Comparison of ENCODE assay signal across 26 cellular contexts in genomic region chr2:179555681-179556283, GRCh38.
"Had no signal": no experiment of that assay in that cellular context is flagged by ENCODE, and none has a peak within 500 bp of the region (broad histone marks: within the 10 kb centered on the region; RNA-seq: fewer than 3 reads in every experiment).

No MANE protein-coding gene starts in this region.

- DNase-seq: activated B cell treated with CpG ODN at 0.5 μM for 24 hours; activated CD4-positive, alpha-beta T cell treated with anti-CD3 and anti-CD28 coated beads, Interleukin-2, amount 50 U/mL, for 1 hour; activated CD8-positive, alpha-beta T cell treated with anti-CD3 and anti-CD28 coated beads for 36 hours; activated naive CD4-positive, alpha-beta T cell; activated T-cell treated with anti-CD3 and anti-CD28 coated beads, Interleukin-2, amount 50 U/mL, for 48 hours; colonic mucosa; effector CD8-positive, alpha-beta T cell; esophagus squamous epithelium; left ventricle myocardium superior; mammary epithelial cell; naive thymus-derived CD4-positive, alpha-beta T cell; pancreas; stimulated activated CD4-positive, alpha-beta T cell treated with anti-CD3 and anti-CD28 coated beads, Interleukin-12 subunit alpha, Interleukin-12 subunit beta, amount 100 ng/mL, for 4 hours; stimulated activated CD4-positive, alpha-beta T cell treated with anti-CD3 and anti-CD28 coated beads, Interleukin-4, amount 100 ng/mL, for 1 hour; stimulated activated naive CD8-positive, alpha-beta T cell treated with anti-CD3 and anti-CD28 coated beads, Interleukin-15, Interleukin-2, amounts not matched to agents 100 U/mL and 50 U/mL, for 24 hours; T-helper 2 cell; uterus had no signal

- H3K9me3 Mint-ChIP-seq: activated B cell treated with CpG ODN at 0.5 μM for 24 hours; activated CD8-positive, alpha-beta T cell treated with anti-CD3 and anti-CD28 coated beads for 36 hours; activated naive CD4-positive, alpha-beta T cell treated with anti-CD3 and anti-CD28 coated beads, Interleukin-2, amount 50 U/mL, for 72 hours; activated T-helper 2 cell treated with anti-CD3 and anti-CD28 coated beads, Interferon-gamma antibody, Interleukin-2, Interleukin-4, amounts not matched to agents 10 μg/mL and 5 μg/mL and 100 μg/mL, durations not matched to agents 14 hours and 24 hours and 36 hours; central memory CD8-positive, alpha-beta T cell; mesothelial cell of epicardium had no signal

- H3K27ac Mint-ChIP-seq: activated B cell treated with CpG ODN at 0.5 μM for 24 hours; activated CD8-positive, alpha-beta T cell treated with anti-CD3 and anti-CD28 coated beads for 36 hours; activated naive CD4-positive, alpha-beta T cell treated with anti-CD3 and anti-CD28 coated beads, Interleukin-2, amount 50 U/mL, for 72 hours; activated T-helper 2 cell treated with anti-CD3 and anti-CD28 coated beads, Interferon-gamma antibody, Interleukin-2, Interleukin-4, amounts not matched to agents 10 μg/mL and 5 μg/mL and 100 μg/mL, durations not matched to agents 14 hours and 24 hours and 36 hours; mesothelial cell of epicardium; naive thymus-derived CD4-positive, alpha-beta T cell had no signal

- H3K27me3 Mint-ChIP-seq: activated CD8-positive, alpha-beta T cell treated with anti-CD3 and anti-CD28 coated beads for 36 hours; central memory CD8-positive, alpha-beta T cell had no signal

- H3K27me3 ChIP-seq: colonic mucosa, esophagus squamous epithelium, gastroesophageal sphincter, hepatocyte, pancreas, right atrium auricular region, uterus had no signal

- H3K27ac ChIP-seq: colonic mucosa, epithelial cell of prostate, esophagus squamous epithelium, gastroesophageal sphincter, hepatocyte, pancreas, thoracic aorta, uterus had no signal

- H3K4me3 ChIP-seq: colonic mucosa, esophagus squamous epithelium, gastroesophageal sphincter, hepatocyte, pancreas, right atrium auricular region, thoracic aorta, uterus had no signal

- H3K4me1 Mint-ChIP-seq: activated B cell treated with CpG ODN at 0.5 μM for 24 hours; central memory CD8-positive, alpha-beta T cell; mesothelial cell of epicardium; naive thymus-derived CD4-positive, alpha-beta T cell had no signal

- H3K9me3 ChIP-seq: colonic mucosa, esophagus squamous epithelium, gastroesophageal sphincter, pancreas, right atrium auricular region, thoracic aorta, uterus had no signal

- H3K4me1 ChIP-seq: colonic mucosa, esophagus squamous epithelium, gastroesophageal sphincter, uterus had no signal

- H3K36me3 Mint-ChIP-seq: activated naive CD4-positive, alpha-beta T cell treated with anti-CD3 and anti-CD28 coated beads, Interleukin-2, amount 50 U/mL, for 72 hours; mesothelial cell of epicardium; naive thymus-derived CD4-positive, alpha-beta T cell had no signal

- ATAC-seq: activated CD8-positive, alpha-beta T cell treated with anti-CD3 and anti-CD28 coated beads for 36 hours; activated naive CD4-positive, alpha-beta T cell treated with anti-CD3 and anti-CD28 coated beads, Interleukin-2, amount 50 U/mL, for 72 hours; gastroesophageal sphincter; left ventricle myocardium superior; naive thymus-derived CD4-positive, alpha-beta T cell; pancreas; stimulated activated naive CD8-positive, alpha-beta T cell treated with anti-CD3 and anti-CD28 coated beads, Interleukin-15, Interleukin-2, amounts not matched to agents 100 U/mL and 50 U/mL, for 24 hours had no signal

- H3K36me3 ChIP-seq: colonic mucosa, esophagus squamous epithelium, gastroesophageal sphincter, pancreas, right atrium auricular region, thoracic aorta, uterus had no signal

- H3K4me3 Mint-ChIP-seq: activated B cell treated with CpG ODN at 0.5 μM for 24 hours; activated CD8-positive, alpha-beta T cell treated with anti-CD3 and anti-CD28 coated beads for 36 hours; central memory CD8-positive, alpha-beta T cell; mesothelial cell of epicardium; naive thymus-derived CD4-positive, alpha-beta T cell had no signal
